In the genomic region with DNA sequence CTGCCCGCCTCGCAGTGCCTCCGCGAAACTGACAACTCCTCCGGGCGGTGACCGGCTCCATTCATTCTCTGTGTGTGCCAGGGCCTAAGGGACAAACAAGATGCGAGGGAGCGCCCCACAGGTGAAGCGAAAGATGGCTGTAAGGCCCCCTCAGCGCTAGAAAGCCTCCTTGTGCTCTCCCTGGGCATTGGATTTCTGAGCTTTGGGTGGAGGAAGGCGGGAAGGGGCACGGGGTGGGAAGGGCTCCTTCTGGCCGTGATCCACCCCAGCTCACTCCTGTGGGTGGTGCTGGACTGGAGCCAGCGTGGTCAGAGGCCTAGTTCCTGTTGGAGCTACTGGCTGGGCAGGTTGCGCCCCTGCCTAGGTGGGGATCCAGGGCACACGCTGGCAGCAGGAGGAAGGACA, we compare ENCODE assay signal across 8 cellular contexts. TPM values are rescaled to one million over a fixed set of nuclear protein-coding genes. Genes with fewer than 3 reads are reported as not detected.
A peak's percentile ranks its signal among the peaks of the same experiment; 100 is the strongest.
DNase-seq lines count a peak whose midpoint lies in the region; ATAC-seq, FAIRE-seq and TF ChIP-seq lines count a peak whose summit lies in the region.

No MANE protein-coding gene starts in this region.

- no peaks in the 10 kb centered on the region for H3K9me3 ChIP-seq in endothelial cell of umbilical vein (replicated peaks; ENCODE audit: control insufficient read depth, insufficient read depth, low read length)
- no peaks in the 10 kb centered on the region for H3K9me3 ChIP-seq in pancreas

- no peaks in the 10 kb centered on the region for H3K9me1 ChIP-seq in endothelial cell of umbilical vein (replicated peaks; ENCODE audit: control insufficient read depth, extremely low read depth, insufficient read depth, low read length)

- H3K27ac ChIP-seq in endothelial cell of umbilical vein (ENCODE audit: insufficient read depth, low read depth, low read length) (no peak overlapping the region), pancreas (peak overlapping the region; percentile 3 to 48 (median 25))

- no peak overlapping the region for H3K9ac ChIP-seq in endothelial cell of umbilical vein (replicated peaks; ENCODE audit: extremely low read depth, insufficient read depth, low read length)

- no TSS peak for BruUV-seq in endothelial cell of umbilical vein (replicated peaks; lab: Mats Ljungman, UMichigan)

- dilution Hi-C loops in endothelial cell of umbilical vein (cut with MboI; ENCODE audit: extremely low pct_ligation_motif_present, low sequenced_read_pairs): no loop called here

- peaks cover 18 to 25% of the 10 kb centered on the region in 2 experiments for H3K27me3 ChIP-seq in endothelial cell of umbilical vein (ENCODE audit: control insufficient read depth in 2 of 2, insufficient read depth in 2 of 2, low read length in 2 of 2)
- no peaks in the 10 kb centered on the region for H3K27me3 ChIP-seq in pancreas

- intact Hi-C loops in endothelial cell of umbilical vein (cut with micrococcal nuclease): no loop called here
- intact Hi-C loops in pancreas (cut with DNase I): no loop called here

- FAIRE-seq in GM12891 (lab: Jason Lieb, UNC) (peak; percentile 20), endothelial cell of umbilical vein (lab: Jason Lieb, UNC) (no peak), pancreas (lab: Jason Lieb, UNC) (no peak)

- TF ChIP-seq CTCF in endothelial cell of umbilical vein (IDR thresholded peaks at IDR 0.05; ENCODE audit: extremely low read depth in 1 of 2, insufficient read depth in 1 of 2, low read depth in 1 of 2, low read length in 2 of 2): no peak
- no peak for TF ChIP-seq CTCF in pancreas (IDR thresholded peaks at IDR 0.05)

- H3K36me3 ChIP-seq in endothelial cell of umbilical vein (ENCODE audit: control insufficient read depth in 2 of 2, extremely low read depth in 1 of 2, insufficient read depth in 2 of 2, low read length in 2 of 2): no peaks in the 10 kb centered on the region
- no peaks in the 10 kb centered on the region for H3K36me3 ChIP-seq in pancreas

- CTCF ChIA-PET in endothelial cell of umbilical vein (lab: Charles Lee): interaction anchor here (0.8 to 1.1 kb wide), 5 partner anchors 12 to 918 kb away, joined by 3 to 5 read pairs (median 3); a partner anchor contains a TSS

- POLR2A ChIA-PET in endothelial cell of umbilical vein (lab: Charles Lee): no interaction called here

- TF ChIP-seq POLR2A in GM12891 (IDR thresholded peaks at IDR 0.05; ENCODE audit: low read depth, low read length): no peak
- TF ChIP-seq POLR2A in endothelial cell of umbilical vein (IDR thresholded peaks at IDR 0.05; ENCODE audit: low read depth, low read length): no peak

- peaks cover 6% of the 10 kb centered on the region for H3K4me1 ChIP-seq in endothelial cell of umbilical vein (ENCODE audit: control insufficient read depth, extremely low read depth, insufficient read depth, low read length)
- peaks cover 14 to 26% (median 16%) of the 10 kb centered on the region in 3 donors for H3K4me1 ChIP-seq in pancreas

- 8 to 10% methylated on average over 17 of the region's 17 CpGs for WGBS in pancreas, 2 donors

- peak overlapping the region; percentile 77 for H3K4me2 ChIP-seq in endothelial cell of umbilical vein (ENCODE audit: insufficient read depth, low read length)

- no peak for DNase-seq in GM12891 (ENCODE audit: insufficient read length, low spot score)
- peak; percentile 25 for DNase-seq in NCI-H774 (lab: John Stamatoyannopoulos, UW)
- no peak for DNase-seq in endothelial cell of umbilical vein (ENCODE audit: low read depth, low spot score)
- peak; percentile 54 to 88 (median 72) for DNase-seq in pancreas
- DNase-seq in effector CD8-positive, alpha-beta T cell (lab: John Stamatoyannopoulos, UW): no peak

- ATAC-seq in pancreas (peak; percentile 55 to 72 (median 64)), GM21360 (IDR thresholded peaks at IDR 0.05; ENCODE audit: unreplicated experiment) (no peak), HG03520 (IDR thresholded peaks at IDR 0.05; ENCODE audit: unreplicated experiment) (no peak), HG02642 (IDR thresholded peaks at IDR 0.05; ENCODE audit: poor library complexity, unreplicated experiment) (no peak)

- no peaks in the 10 kb centered on the region for H4K20me1 ChIP-seq in endothelial cell of umbilical vein (replicated peaks; ENCODE audit: control insufficient read depth, extremely low read depth, insufficient read depth, low read length)

- H2AFZ ChIP-seq in endothelial cell of umbilical vein (ENCODE audit: low read depth, low read length): peak overlapping the region; percentile 24

- H3K4me3 ChIP-seq in endothelial cell of umbilical vein (replicated peaks in 1 of 3; ENCODE audit: insufficient read depth in 1 of 3, low read depth in 1 of 3, low read length in 3 of 3) (no peak overlapping the region), pancreas (peak overlapping the region; percentile 26 to 62 (median 48))

- no peaks in the 10 kb centered on the region for H3K79me2 ChIP-seq in endothelial cell of umbilical vein (ENCODE audit: control insufficient read depth, insufficient read depth, low read length)

TF ChIP-seq in GM12891, 5 proteins besides CTCF, POLR2A, EP300 and RAD21:
- TF ChIP-seq TAF1 (IDR thresholded peaks at IDR 0.05; ENCODE audit: low read depth, low read length) (no peak), POU2F2 (IDR thresholded peaks at IDR 0.05; ENCODE audit: low read depth, low read length) (no peak), SPI1 (IDR thresholded peaks at IDR 0.05; ENCODE audit: low read depth, low read length) (no peak), POLR2AphosphoS5 (IDR thresholded peaks at IDR 0.05; ENCODE audit: low read depth, low read length) (no peak), PAX5 (IDR thresholded peaks at IDR 0.05; ENCODE audit: insufficient read depth, low read length, severe bottlenecking) (no peak)

TF ChIP-seq in endothelial cell of umbilical vein, 7 proteins besides CTCF, POLR2A, EP300 and RAD21:
- TF ChIP-seq EZH2 (IDR thresholded peaks at IDR 0.05; ENCODE audit: borderline replicate concordance, low read depth, low read length, severe bottlenecking): no peak
- no peak for TF ChIP-seq JUN (IDR thresholded peaks at IDR 0.05; ENCODE audit: borderline replicate concordance, insufficient read depth, insufficient read length, low read depth)
- TF ChIP-seq MYC (IDR thresholded peaks at IDR 0.05; ENCODE audit: low read depth, low read length): no peak
- no peak for TF ChIP-seq GATA2 (IDR thresholded peaks at IDR 0.05; ENCODE audit: insufficient read depth, insufficient read length, low read depth, low read length)
- TF ChIP-seq FOS (IDR thresholded peaks at IDR 0.05; ENCODE audit: borderline replicate concordance, insufficient read depth, low read length): no peak
- no peak for TF ChIP-seq POLR2AphosphoS5 (IDR thresholded peaks at IDR 0.05; ENCODE audit: insufficient read depth, low read depth, low read length)
- TF ChIP-seq, protein P1, sequence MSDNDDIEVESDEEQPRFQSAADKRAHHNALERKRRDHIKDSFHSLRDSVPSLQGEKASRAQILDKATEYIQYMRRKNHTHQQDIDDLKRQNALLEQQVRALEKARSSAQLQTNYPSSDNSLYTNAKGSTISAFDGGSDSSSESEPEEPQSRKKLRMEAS (IDR thresholded peaks at IDR 0.05; ENCODE audit: insufficient read depth, insufficient read length): no peak

RNA-seq across cellular contexts. Expression of a gene that starts 0.9 kb away (rescaled TPM):
- 2.0 TPM for polyA plus RNA-seq in GM12891 (2012; ENCODE audit: low read depth, missing spikeins)
- total RNA-seq in endothelial cell of umbilical vein (0.42 and 0.44 TPM in 2 replicates), pancreas (10 to 100 TPM in 3 of 6 donors, 1 to 10 TPM in 3; 8.7 to 12.2 (median 10.1) TPM)
- polyA plus RNA-seq in endothelial cell of umbilical vein (0.21 and 0.26 TPM in 2 replicates), pancreas (1 to 10 TPM; 4.2 to 7.3 TPM)
- 0.41 and 0.44 TPM in 2 replicates for polyA plus RNA-seq in endothelial cell of umbilical vein (2011; cell fraction: cytosol; rRNA removed)
- polyA plus RNA-seq in endothelial cell of umbilical vein (2011; cell fraction: nucleus; rRNA removed): 0.50 and 0.58 TPM in 2 replicates
- polyA plus RNA-seq in endothelial cell of umbilical vein (2012): 0.89 and 2.6 TPM in 2 replicates
- polyA minus RNA-seq in endothelial cell of umbilical vein: 0.70 and 0.92 TPM in 2 replicates
- not detected for polyA minus RNA-seq in endothelial cell of umbilical vein (2011; cell fraction: cytosol; rRNA and poly(A)+ RNA removed)
- not detected in 2 replicates for polyA minus RNA-seq in endothelial cell of umbilical vein (2011; cell fraction: nucleus; rRNA and poly(A)+ RNA removed)

RNA-seq across cellular contexts. Expression of a gene that starts 12.1 kb away (rescaled TPM):
- 5.3 TPM for polyA plus RNA-seq in GM12891 (2012; ENCODE audit: low read depth, missing spikeins)
- 18.6 and 22.3 TPM in 2 replicates for total RNA-seq in endothelial cell of umbilical vein
- polyA plus RNA-seq in endothelial cell of umbilical vein: 15.5 TPM in 2 replicates
- 17.7 and 21.0 TPM in 2 replicates for polyA plus RNA-seq in endothelial cell of umbilical vein (2011; cell fraction: cytosol; rRNA removed)
- 43.7 and 53.6 TPM in 2 replicates for polyA plus RNA-seq in endothelial cell of umbilical vein (2011; cell fraction: nucleus; rRNA removed)
- 23.5 and 24.0 TPM in 2 replicates for polyA plus RNA-seq in endothelial cell of umbilical vein (2012)
- 10.6 and 13.5 TPM in 2 replicates for polyA minus RNA-seq in endothelial cell of umbilical vein
- polyA minus RNA-seq in endothelial cell of umbilical vein (2011; cell fraction: cytosol; rRNA and poly(A)+ RNA removed): 11.3 TPM
- polyA minus RNA-seq in endothelial cell of umbilical vein (2011; cell fraction: nucleus; rRNA and poly(A)+ RNA removed): 11.4 and 12.8 TPM in 2 replicates
- 10 to 100 TPM; 10.6 to 17.6 (median 11.9) TPM for total RNA-seq in pancreas
- polyA plus RNA-seq in pancreas: 10 to 100 TPM; 17.4 to 20.6 TPM

Comparison
In these comparisons a context has a peak if more than half of its experiments do, and no peak if none do; other contexts are left out.
1. DNase-seq: peak in NCI-H774 (single experiment) and pancreas (6 of 6); none in GM12891 (single experiment), endothelial cell of umbilical vein (single experiment) and effector CD8-positive, alpha-beta T cell (single experiment).
2. H3K4me3 ChIP-seq: peak in pancreas (4 of 4); none in endothelial cell of umbilical vein (0 of 3).
3. ATAC-seq: peak in pancreas (4 of 4); none in GM21360 (single experiment), HG03520 (single experiment) and HG02642 (single experiment).